8 cellular contexts compared by ENCODE assay signal in the genomic region with DNA sequence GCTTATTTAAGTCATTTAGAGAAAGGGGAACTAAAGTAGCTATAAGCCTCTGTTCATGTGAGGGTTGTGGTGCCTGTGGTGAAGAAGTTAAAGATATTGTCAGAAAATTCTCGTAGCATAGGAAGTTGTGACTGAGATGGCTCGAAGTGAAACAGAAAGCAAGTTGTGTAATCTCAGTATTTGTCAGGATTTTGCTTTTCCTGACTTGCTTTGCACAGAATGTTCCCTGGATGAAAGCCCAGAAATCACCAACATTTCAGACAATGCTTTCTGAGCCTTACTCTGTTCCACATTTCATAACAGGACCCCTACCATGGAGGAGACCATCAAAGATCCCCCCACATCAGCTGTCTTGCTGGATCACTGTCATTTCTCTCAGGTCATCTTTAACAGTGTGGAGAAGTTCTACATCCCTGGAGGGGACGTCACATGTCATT. TPM values are rescaled to one million over a fixed set of nuclear protein-coding genes. Genes with fewer than 3 reads are reported as not detected.
DNase-seq lines count a peak whose midpoint lies in the region; FAIRE-seq and TF ChIP-seq lines count a peak whose summit lies in the region.

No MANE protein-coding gene starts in this region.

- intact Hi-C loops in breast epithelium (cut with DNase I; ENCODE audit: low total_unique reads) (no loop called here), thyroid gland (cut with DNase I) (no loop called here)

- H3K36me3 ChIP-seq in breast epithelium: peaks cover 8% of the 10 kb centered on the region
- H3K36me3 ChIP-seq in liver (ENCODE audit: control insufficient read depth in 4 of 4, insufficient read depth in 3 of 4, low read depth in 1 of 4, low read length in 3 of 4): peaks cover 2 to 15% (median 9%) of the 10 kb centered on the region in 4 donors
- H3K36me3 ChIP-seq in thyroid gland: peaks cover 20 to 23% of the 10 kb centered on the region in 2 donors

- peak overlapping the region; percentile 35 for H3K4me3 ChIP-seq in NB4 (ENCODE audit: low read depth, low read length)
- peak overlapping the region; percentile 31 to 64 (median 32) for H3K4me3 ChIP-seq in breast epithelium
- peak overlapping the region; percentile 7 to 55 (median 43) for H3K4me3 ChIP-seq in liver (ENCODE audit: low read depth in 1 of 3, low read length in 3 of 3)
- H3K4me3 ChIP-seq in thyroid gland (replicated peaks in 1 of 3): peak overlapping the region in 1 of 3 donors; percentile 11

- H3K4me1 ChIP-seq in breast epithelium (peaks cover 4 to 14% of the 10 kb centered on the region in 2 donors), liver (ENCODE audit: control insufficient read depth in 4 of 4, insufficient read depth in 4 of 4, low read length in 3 of 4) (peaks cover 9 to 36% (median 27%) of the 10 kb centered on the region in 4 donors), thyroid gland (peaks cover 24 to 44% of the 10 kb centered on the region in 2 donors)

- 5% methylated on average over 3 of the region's 3 CpGs for WGBS in liver
- 14 to 15% methylated on average over 3 of the region's 3 CpGs for WGBS in thyroid gland, 2 donors

- peak in 1 of 2 donors; percentile 43 for TF ChIP-seq RAD21 in liver (IDR thresholded peaks at IDR 0.05)

- H3K9me3 ChIP-seq in breast epithelium: no peaks in the 10 kb centered on the region
- H3K9me3 ChIP-seq in liver (ENCODE audit: control insufficient read depth in 4 of 4, low read length in 3 of 4): no peaks in the 10 kb centered on the region
- H3K9me3 ChIP-seq in thyroid gland: no peaks in the 10 kb centered on the region

- H3K9ac ChIP-seq in liver (ENCODE audit: low read depth in 1 of 2, low read length in 2 of 2): peak overlapping the region; percentile 1 to 85

- TF ChIP-seq POLR2A in H54 (IDR thresholded peaks at IDR 0.05; ENCODE audit: low read depth, low read length) (no peak), NB4 (IDR thresholded peaks at IDR 0.05; ENCODE audit: extremely low read depth, insufficient read length) (no peak), breast epithelium (IDR thresholded peaks at IDR 0.05) (no peak), thyroid gland (IDR thresholded peaks at IDR 0.05) (peak in 1 of 2 donors; percentile 41)

- in situ Hi-C loops in GM13977 (cut with MboI; ENCODE audit: low pct_unique_long_range_greater_than_20kb, low sequenced_read_pairs, unreplicated experiment): no loop called here

- H3K27me3 ChIP-seq in breast epithelium (no peaks in the 10 kb centered on the region), liver (ENCODE audit: control insufficient read depth in 4 of 4, insufficient read depth in 4 of 4, low read length in 3 of 4) (no peaks in the 10 kb centered on the region), thyroid gland (no peaks in the 10 kb centered on the region)

- FAIRE-seq in H54 (lab: Jason Lieb, UNC): peak; percentile 33

- TF ChIP-seq CTCF in GM13977 (IDR thresholded peaks at IDR 0.05; ENCODE audit: extremely low read depth, insufficient read depth, missing control alignments) (no peak), NB4 (IDR thresholded peaks at IDR 0.05; ENCODE audit: low read depth, low read length) (no peak), breast epithelium (IDR thresholded peaks at IDR 0.05) (no peak), liver (IDR thresholded peaks at IDR 0.05; ENCODE audit: low read depth, low read length, missing input control) (no peak), thyroid gland (IDR thresholded peaks at IDR 0.05) (no peak)

- peak overlapping the region; percentile 78 to 94 for H3K27ac ChIP-seq in breast epithelium
- peak overlapping the region; percentile 82 to 94 for H3K27ac ChIP-seq in liver (ENCODE audit: low read depth in 1 of 2, low read length in 2 of 2)
- H3K27ac ChIP-seq in thyroid gland: peak overlapping the region; percentile 85 to 92 (median 91)

- peak; percentile 66 for DNase-seq in GM13977 (ENCODE audit: low spot score)
- DNase-seq in H54 (ENCODE audit: insufficient read length, low spot score): no peak
- peak; percentile 86 for DNase-seq in NB4 (ENCODE audit: low read depth)
- no peak for DNase-seq in breast epithelium (ENCODE audit: low spot score in 2 of 2)
- DNase-seq in thyroid gland: peak in 1 of 2 donors; percentile 22
- DNase-seq in NCI-H82 (lab: John Stamatoyannopoulos, UW): no peak
- no peak for DNase-seq in NCI-H128 (lab: John Stamatoyannopoulos, UW; ENCODE audit: unreplicated experiment)

TF ChIP-seq in liver, 16 proteins besides CTCF, POLR2A, EP300 and RAD21:
- TF ChIP-seq NR2F2 (IDR thresholded peaks at IDR 0.05) (peak; percentile 28), SP1 (IDR thresholded peaks at IDR 0.05) (peak; percentile 84), FOXA2 (IDR thresholded peaks at IDR 0.05) (no peak), EGR1 (IDR thresholded peaks at IDR 0.05; ENCODE audit: low read depth in 2 of 2) (no peak), HNF4G (IDR thresholded peaks at IDR 0.05) (no peak), RXRA (IDR thresholded peaks at IDR 0.05) (peak; percentile 33 to 56), JUND (IDR thresholded peaks at IDR 0.05) (peak; percentile 36 to 42), FOXA1 (IDR thresholded peaks at IDR 0.05) (no peak), TAF1 (conservative IDR thresholded peaks at IDR 0.05) (no peak), HNF4A (conservative IDR thresholded peaks at IDR 0.05) (peak; percentile 26 to 40), YY1 (IDR thresholded peaks at IDR 0.05) (peak; percentile 31), GABPA (IDR thresholded peaks at IDR 0.05 in 1 of 2, conservative IDR thresholded peaks at IDR 0.05 in 1 of 2) (no peak)
- TF ChIP-seq, protein P1, sequence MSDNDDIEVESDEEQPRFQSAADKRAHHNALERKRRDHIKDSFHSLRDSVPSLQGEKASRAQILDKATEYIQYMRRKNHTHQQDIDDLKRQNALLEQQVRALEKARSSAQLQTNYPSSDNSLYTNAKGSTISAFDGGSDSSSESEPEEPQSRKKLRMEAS (IDR thresholded peaks at IDR 0.05): peak; percentile 47
- TF ChIP-seq, protein P2, sequence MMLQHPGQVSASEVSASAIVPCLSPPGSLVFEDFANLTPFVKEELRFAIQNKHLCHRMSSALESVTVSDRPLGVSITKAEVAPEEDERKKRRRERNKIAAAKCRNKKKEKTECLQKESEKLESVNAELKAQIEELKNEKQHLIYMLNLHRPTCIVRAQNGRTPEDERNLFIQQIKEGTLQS (IDR thresholded peaks at IDR 0.05): peak; percentile 13
- TF ChIP-seq, protein P3, sequence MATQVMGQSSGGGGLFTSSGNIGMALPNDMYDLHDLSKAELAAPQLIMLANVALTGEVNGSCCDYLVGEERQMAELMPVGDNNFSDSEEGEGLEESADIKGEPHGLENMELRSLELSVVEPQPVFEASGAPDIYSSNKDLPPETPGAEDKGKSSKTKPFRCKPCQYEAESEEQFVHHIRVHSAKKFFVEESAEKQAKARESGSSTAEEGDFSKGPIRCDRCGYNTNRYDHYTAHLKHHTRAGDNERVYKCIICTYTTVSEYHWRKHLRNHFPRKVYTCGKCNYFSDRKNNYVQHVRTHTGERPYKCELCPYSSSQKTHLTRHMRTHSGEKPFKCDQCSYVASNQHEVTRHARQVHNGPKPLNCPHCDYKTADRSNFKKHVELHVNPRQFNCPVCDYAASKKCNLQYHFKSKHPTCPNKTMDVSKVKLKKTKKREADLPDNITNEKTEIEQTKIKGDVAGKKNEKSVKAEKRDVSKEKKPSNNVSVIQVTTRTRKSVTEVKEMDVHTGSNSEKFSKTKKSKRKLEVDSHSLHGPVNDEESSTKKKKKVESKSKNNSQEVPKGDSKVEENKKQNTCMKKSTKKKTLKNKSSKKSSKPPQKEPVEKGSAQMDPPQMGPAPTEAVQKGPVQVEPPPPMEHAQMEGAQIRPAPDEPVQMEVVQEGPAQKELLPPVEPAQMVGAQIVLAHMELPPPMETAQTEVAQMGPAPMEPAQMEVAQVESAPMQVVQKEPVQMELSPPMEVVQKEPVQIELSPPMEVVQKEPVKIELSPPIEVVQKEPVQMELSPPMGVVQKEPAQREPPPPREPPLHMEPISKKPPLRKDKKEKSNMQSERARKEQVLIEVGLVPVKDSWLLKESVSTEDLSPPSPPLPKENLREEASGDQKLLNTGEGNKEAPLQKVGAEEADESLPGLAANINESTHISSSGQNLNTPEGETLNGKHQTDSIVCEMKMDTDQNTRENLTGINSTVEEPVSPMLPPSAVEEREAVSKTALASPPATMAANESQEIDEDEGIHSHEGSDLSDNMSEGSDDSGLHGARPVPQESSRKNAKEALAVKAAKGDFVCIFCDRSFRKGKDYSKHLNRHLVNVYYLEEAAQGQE (IDR thresholded peaks at IDR 0.05): peak; percentile 61
- TF ChIP-seq, protein P4, sequence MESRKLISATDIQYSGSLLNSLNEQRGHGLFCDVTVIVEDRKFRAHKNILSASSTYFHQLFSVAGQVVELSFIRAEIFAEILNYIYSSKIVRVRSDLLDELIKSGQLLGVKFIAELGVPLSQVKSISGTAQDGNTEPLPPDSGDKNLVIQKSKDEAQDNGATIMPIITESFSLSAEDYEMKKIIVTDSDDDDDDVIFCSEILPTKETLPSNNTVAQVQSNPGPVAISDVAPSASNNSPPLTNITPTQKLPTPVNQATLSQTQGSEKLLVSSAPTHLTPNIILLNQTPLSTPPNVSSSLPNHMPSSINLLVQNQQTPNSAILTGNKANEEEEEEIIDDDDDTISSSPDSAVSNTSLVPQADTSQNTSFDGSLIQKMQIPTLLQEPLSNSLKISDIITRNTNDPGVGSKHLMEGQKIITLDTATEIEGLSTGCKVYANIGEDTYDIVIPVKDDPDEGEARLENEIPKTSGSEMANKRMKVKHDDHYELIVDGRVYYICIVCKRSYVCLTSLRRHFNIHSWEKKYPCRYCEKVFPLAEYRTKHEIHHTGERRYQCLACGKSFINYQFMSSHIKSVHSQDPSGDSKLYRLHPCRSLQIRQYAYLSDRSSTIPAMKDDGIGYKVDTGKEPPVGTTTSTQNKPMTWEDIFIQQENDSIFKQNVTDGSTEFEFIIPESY (IDR thresholded peaks at IDR 0.05): peak; percentile 57

RNA-seq across cellular contexts. Expression of a gene that starts 10.6 kb away (rescaled TPM):
- 100 to 1,000 TPM; 134 to 262 (median 146) TPM for total RNA-seq in breast epithelium
- total RNA-seq in liver: 10 to 100 TPM; 23.0 to 64.9 TPM
- polyA plus RNA-seq in liver: 10 to 100 TPM; 38.9 to 49.1 TPM
- total RNA-seq in thyroid gland: 100 to 1,000 TPM; 111 to 163 (median 139) TPM

RNA-seq across cellular contexts. Expression of a gene that starts 24.4 kb away (rescaled TPM):
- total RNA-seq in breast epithelium: under 1 TPM in 2 of 3 donors, not detected in 1; under 0.01 to 0.32 TPM
- under 1 TPM in 1 of 2 donors, not detected in 1; 0.08 TPM for total RNA-seq in liver
- under 1 TPM in 1 of 2 donors, not detected in 1; 0.02 TPM for polyA plus RNA-seq in liver
- 1 to 10 TPM in 2 of 4 donors, under 1 TPM in 2; 0.34 to 1.2 (median 0.89) TPM for total RNA-seq in thyroid gland

RNA-seq across cellular contexts. Expression of a gene that starts 51.2 kb away (rescaled TPM):
- total RNA-seq in breast epithelium (10 to 100 TPM; 55.5 to 85.2 (median 81.6) TPM), liver (10 to 100 TPM; 44.7 to 86.8 TPM), thyroid gland (100 to 1,000 TPM in 2 of 4 donors, 10 to 100 TPM in 2; 48.6 to 317 (median 133) TPM)
- 100 to 1,000 TPM; 191 to 275 TPM for polyA plus RNA-seq in liver

Comparison
In these comparisons a context has a peak if more than half of its experiments do, and no peak if none do; other contexts are left out.
1. DNase-seq: peak in GM13977 (single experiment) and NB4 (single experiment); none in H54 (single experiment), breast epithelium (0 of 2), NCI-H82 (single experiment) and NCI-H128 (single experiment).
2. Peak in every context shown above with its lines, with median percentiles within 50 percentile points of each other: H3K27ac ChIP-seq.